ENCODE assay signal across 1 cellular context in the genomic region with DNA sequence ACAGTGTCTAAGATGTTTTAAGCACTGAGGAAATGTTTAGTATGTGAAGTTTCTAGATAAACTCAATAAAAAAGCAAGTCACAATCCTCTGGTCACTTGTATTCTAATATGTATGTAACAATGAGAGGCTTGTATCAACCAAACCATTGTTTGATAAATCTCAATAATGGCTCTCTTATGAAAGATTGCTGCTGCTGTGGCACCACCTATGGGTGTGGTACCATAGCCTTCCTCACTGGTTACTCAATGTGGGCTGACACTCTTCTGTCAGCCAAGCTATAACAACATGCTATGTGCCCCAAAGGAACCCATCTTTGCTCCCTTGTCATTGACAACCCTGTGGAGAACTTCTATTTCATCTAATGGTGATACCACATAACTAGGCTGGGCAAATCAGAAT.
TF ChIP-seq lines count a peak whose summit lies in the region.

No MANE protein-coding gene starts in this region.

TF ChIP-seq in SK-N-SH treated with all-trans-retinoic acid at 6 μM for 48 hours, 23 proteins besides CTCF, POLR2A, EP300 and RAD21 (continued from another document):
- TF ChIP-seq, protein P1, sequence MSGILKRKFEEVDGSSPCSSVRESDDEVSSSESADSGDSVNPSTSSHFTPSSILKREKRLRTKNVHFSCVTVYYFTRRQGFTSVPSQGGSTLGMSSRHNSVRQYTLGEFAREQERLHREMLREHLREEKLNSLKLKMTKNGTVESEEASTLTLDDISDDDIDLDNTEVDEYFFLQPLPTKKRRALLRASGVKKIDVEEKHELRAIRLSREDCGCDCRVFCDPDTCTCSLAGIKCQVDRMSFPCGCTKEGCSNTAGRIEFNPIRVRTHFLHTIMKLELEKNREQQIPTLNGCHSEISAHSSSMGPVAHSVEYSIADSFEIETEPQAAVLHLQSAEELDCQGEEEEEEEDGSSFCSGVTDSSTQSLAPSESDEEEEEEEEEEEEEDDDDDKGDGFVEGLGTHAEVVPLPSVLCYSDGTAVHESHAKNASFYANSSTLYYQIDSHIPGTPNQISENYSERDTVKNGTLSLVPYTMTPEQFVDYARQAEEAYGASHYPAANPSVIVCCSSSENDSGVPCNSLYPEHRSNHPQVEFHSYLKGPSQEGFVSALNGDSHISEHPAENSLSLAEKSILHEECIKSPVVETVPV (CRISPR knock-in tag; IDR thresholded peaks at IDR 0.05) = no peak
